8 cellular contexts compared by ENCODE assay signal in the genomic region with DNA sequence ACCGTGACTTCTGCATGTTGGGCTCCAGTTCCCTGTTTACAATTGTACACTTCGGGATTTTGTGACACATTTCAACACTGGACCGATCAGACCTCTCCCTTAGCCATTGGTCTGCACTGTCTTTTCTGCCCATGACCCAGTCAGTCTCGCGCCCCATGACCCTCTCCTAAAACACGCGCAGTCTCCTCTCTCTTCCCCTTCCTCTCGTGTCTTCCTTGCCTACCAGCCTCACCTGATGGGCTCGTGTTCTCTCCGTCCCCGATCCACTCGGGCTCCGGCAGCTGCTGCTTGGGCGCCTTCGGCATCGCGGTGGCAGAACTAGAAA. TPM values are rescaled to one million over a fixed set of nuclear protein-coding genes. Genes with fewer than 3 reads are reported as not detected.
DNase-seq lines count a peak whose midpoint lies in the region; ATAC-seq, FAIRE-seq and TF ChIP-seq lines count a peak whose summit lies in the region.

No MANE protein-coding gene starts in this region.

- intact Hi-C loops in A673 (cut with micrococcal nuclease; ENCODE audit: unreplicated experiment) (loop anchor here (1.0 kb wide), 1 partner anchor 13 kb away; the partner anchor contains the start of gene PRR3), adrenal gland (cut with DNase I) (no loop called here), testis (cut with DNase I; ENCODE audit: low total_unique reads) (no loop called here)

- H3K9me1 ChIP-seq in keratinocyte (ENCODE audit: control insufficient read depth, extremely low read depth, insufficient read depth, low read length): no peaks in the 10 kb centered on the region

- DNase-seq in A673 (ENCODE audit: low spot score) (no peak), adrenal gland (peak in 3 of 7 donors; percentile 48 to 62 (median 54)), keratinocyte (ENCODE audit: low read depth, low spot score) (no peak), testis (no peak), H54 (ENCODE audit: insufficient read length, low spot score) (no peak), NCI-H1436 (lab: John Stamatoyannopoulos, UW) (no peak)

- CTCF ChIA-PET in A673 (lab: Charles Lee): interaction anchor here (0.9 kb wide), 1 partner anchor 26 kb away, joined by 3 read pairs; no protein-coding TSS in a partner anchor

- no peak for TF ChIP-seq CTCF in A673 (conservative IDR thresholded peaks at IDR 0.05; ENCODE audit: low read depth, low read length)
- no peak for TF ChIP-seq CTCF in adrenal gland (IDR thresholded peaks at IDR 0.05)
- TF ChIP-seq CTCF in keratinocyte (optimal IDR thresholded peaks at IDR 0.05 in 1 of 3, IDR thresholded peaks at IDR 0.05 in 1 of 3, conservative IDR thresholded peaks at IDR 0.05 in 1 of 3; ENCODE audit: extremely low read depth in 1 of 3, insufficient read depth in 2 of 3, low read length in 3 of 3): no peak
- TF ChIP-seq CTCF in testis (IDR thresholded peaks at IDR 0.05): no peak

- peaks cover 14% of the 10 kb centered on the region for H4K20me1 ChIP-seq in keratinocyte (ENCODE audit: control insufficient read depth, extremely low read depth, insufficient read depth, low read length)

- POLR2A ChIA-PET in A673 (lab: Charles Lee; ENCODE audit: low non-redundant PET): interaction anchor here (0.5 to 1.1 kb wide), 2 partner anchors 26 to 150 kb away, joined by 4 to 11 read pairs; no protein-coding TSS in a partner anchor

- WGBS in adrenal gland, 4 donors: 0 to 1% (median 1%) methylated on average over 17 of the region's 17 CpGs
- WGBS in testis, 2 donors: 1% methylated on average over 17 of the region's 17 CpGs

- dilution Hi-C loops in keratinocyte (cut with MboI; ENCODE audit: extremely low pct_ligation_motif_present, low sequenced_read_pairs): no loop called here

- peaks cover 42% of the 10 kb centered on the region for H3K79me2 ChIP-seq in keratinocyte (ENCODE audit: control insufficient read depth, insufficient read depth, low read length)

- peaks cover 5% of the 10 kb centered on the region for H3K36me3 ChIP-seq in A673 (ENCODE audit: insufficient read depth, low read length, poor library complexity, severe bottlenecking)
- no peaks in the 10 kb centered on the region for H3K36me3 ChIP-seq in adrenal gland (replicated peaks in 1 of 2)
- H3K36me3 ChIP-seq in keratinocyte (ENCODE audit: control insufficient read depth in 2 of 2, extremely low read depth in 1 of 2, insufficient read depth in 2 of 2, low read length in 2 of 2): peaks cover 3 to 10% of the 10 kb centered on the region in 2 experiments
- no peaks in the 10 kb centered on the region for H3K36me3 ChIP-seq in testis (ENCODE audit: low read depth, missing control alignments)

- peak overlapping the region; percentile 65 for H3K4me3 ChIP-seq in A673 (ENCODE audit: low read depth, low read length, poor library complexity, severe bottlenecking)
- peak overlapping the region; percentile 9 to 85 (median 57) for H3K4me3 ChIP-seq in adrenal gland
- H3K4me3 ChIP-seq in keratinocyte (ENCODE audit: control insufficient read depth in 2 of 3, extremely low read depth in 1 of 3, insufficient read depth in 2 of 3, low read depth in 1 of 3, low read length in 3 of 3): peak overlapping the region; percentile 62 to 89 (median 87)
- H3K4me3 ChIP-seq in testis: peak overlapping the region; percentile 73 to 79

- FAIRE-seq in keratinocyte (lab: Jason Lieb, UNC) (no peak), H54 (lab: Jason Lieb, UNC) (no peak)

- H3K27me3 ChIP-seq in A673 (replicated peaks; ENCODE audit: insufficient read depth, low read depth, low read length, poor library complexity): no peaks in the 10 kb centered on the region
- no peaks in the 10 kb centered on the region for H3K27me3 ChIP-seq in adrenal gland
- H3K27me3 ChIP-seq in keratinocyte (ENCODE audit: control insufficient read depth, extremely low read depth, insufficient read depth, low read length): no peaks in the 10 kb centered on the region
- H3K27me3 ChIP-seq in testis: no peaks in the 10 kb centered on the region

- peak overlapping the region; percentile 80 for H3K4me2 ChIP-seq in keratinocyte (ENCODE audit: control insufficient read depth, extremely low read depth, insufficient read depth, low read depth, low read length)

- TSS peak; percentile 86 for BruUV-seq in A673 (replicated peaks; lab: Mats Ljungman, UMichigan)

- H3K9me3 ChIP-seq in A673 (ENCODE audit: low read depth, low read length, poor library complexity, severe bottlenecking) (no peaks in the 10 kb centered on the region), adrenal gland (replicated peaks in 1 of 3) (no peaks in the 10 kb centered on the region), keratinocyte (ENCODE audit: control insufficient read depth, low read depth, low read length) (no peaks in the 10 kb centered on the region), testis (no peaks in the 10 kb centered on the region)

- H2AFZ ChIP-seq in keratinocyte (ENCODE audit: control insufficient read depth, low read length): peak overlapping the region; percentile 99

- TF ChIP-seq POLR2A in adrenal gland (IDR thresholded peaks at IDR 0.05) (no peak), testis (IDR thresholded peaks at IDR 0.05) (no peak), H54 (IDR thresholded peaks at IDR 0.05; ENCODE audit: low read depth, low read length) (no peak)

- H3K27ac ChIP-seq in A673 (ENCODE audit: low read depth, low read length, poor library complexity, severe bottlenecking) (peak overlapping the region; percentile 88), adrenal gland (peak overlapping the region; percentile 73 to 96 (median 88)), keratinocyte (ENCODE audit: control insufficient read depth, insufficient read depth, low read length) (peak overlapping the region; percentile 97), testis (peak overlapping the region; percentile 14 to 90)

- peak; percentile 19 for ATAC-seq in GM19025 (IDR thresholded peaks at IDR 0.05; ENCODE audit: low read depth, unreplicated experiment)
- ATAC-seq in HG03378 (IDR thresholded peaks at IDR 0.05; ENCODE audit: unreplicated experiment): peak; percentile 31

- H3K9ac ChIP-seq in keratinocyte (ENCODE audit: control insufficient read depth, extremely low read depth, insufficient read depth, low read length): peak overlapping the region; percentile 98

- peaks cover 32% of the 10 kb centered on the region for H3K4me1 ChIP-seq in A673 (ENCODE audit: insufficient read depth, low read length, poor library complexity, severe bottlenecking)
- H3K4me1 ChIP-seq in adrenal gland (replicated peaks in 1 of 2): peaks cover 5 to 43% of the 10 kb centered on the region in 2 donors
- H3K4me1 ChIP-seq in keratinocyte (ENCODE audit: control insufficient read depth, extremely low read depth, insufficient read depth, low read length): peaks cover 19% of the 10 kb centered on the region
- H3K4me1 ChIP-seq in testis: peaks cover 18% of the 10 kb centered on the region

RNA-seq across cellular contexts. Expression of gene ABCF1, which starts 0.5 kb away (rescaled TPM):
- 109 and 119 TPM in 2 replicates for total RNA-seq in A673 (2021)
- 10 to 100 TPM; 24.6 to 53.1 (median 36.2) TPM for total RNA-seq in adrenal gland
- polyA plus RNA-seq in adrenal gland: 10 to 100 TPM; 18.7 to 75.2 (median 41.3) TPM
- 22.6 to 67.1 TPM (median 30.0 TPM) in 3 replicates for polyA plus RNA-seq in keratinocyte
- polyA plus RNA-seq in keratinocyte (2011; ENCODE audit: low read depth): 76.5 TPM
- polyA plus RNA-seq in keratinocyte (2011; cell fraction: cytosol; rRNA removed): 33.9 and 38.8 TPM in 2 replicates
- 64.3 and 73.5 TPM in 2 replicates for polyA plus RNA-seq in keratinocyte (2011; cell fraction: nucleus; rRNA removed)
- polyA plus RNA-seq in keratinocyte (2012; ENCODE audit: low replicate concordance): 47.7 and 85.8 TPM in 2 replicates
- 49.7 to 96.2 TPM (median 62.8 TPM) in 3 replicates for polyA minus RNA-seq in keratinocyte
- polyA minus RNA-seq in keratinocyte (2011; cell fraction: cytosol; rRNA and poly(A)+ RNA removed): 42.6 TPM
- 31.0 and 46.8 TPM in 2 replicates for polyA minus RNA-seq in keratinocyte (2011; cell fraction: nucleus; rRNA and poly(A)+ RNA removed)
- 10 to 100 TPM; 63.2 to 67.1 TPM for total RNA-seq in testis
- 104 TPM for polyA plus RNA-seq in testis (ENCODE audit: insufficient read depth, low read depth, low replicate concordance)

RNA-seq across cellular contexts. Expression of gene PRR3, which starts 13.6 kb away (rescaled TPM):
- total RNA-seq in A673 (2021) (49.9 and 53.0 TPM in 2 replicates), adrenal gland (10 to 100 TPM in 4 of 8 donors, 1 to 10 TPM in 4; 1.8 to 14.7 (median 9.7) TPM), testis (10 to 100 TPM; 11.2 to 22.9 TPM)
- polyA plus RNA-seq in adrenal gland (10 to 100 TPM; 20.3 to 25.5 (median 22.8) TPM), keratinocyte (5.4 to 6.4 TPM (median 6.1 TPM) in 3 replicates), testis (ENCODE audit: insufficient read depth, low read depth, low replicate concordance) (11.0 TPM)
- polyA plus RNA-seq in keratinocyte (2011; ENCODE audit: low read depth): 1.1 TPM
- 3.5 and 4.5 TPM in 2 replicates for polyA plus RNA-seq in keratinocyte (2011; cell fraction: cytosol; rRNA removed)
- polyA plus RNA-seq in keratinocyte (2011; cell fraction: nucleus; rRNA removed): 6.2 and 7.6 TPM in 2 replicates
- 3.2 and 3.7 TPM in 2 replicates for polyA plus RNA-seq in keratinocyte (2012; ENCODE audit: low replicate concordance)
- polyA minus RNA-seq in keratinocyte: 3.3 to 6.2 TPM (median 3.8 TPM) in 3 replicates
- 1.7 TPM for polyA minus RNA-seq in keratinocyte (2011; cell fraction: cytosol; rRNA and poly(A)+ RNA removed)
- 1.2 and 3.3 TPM in 2 replicates for polyA minus RNA-seq in keratinocyte (2011; cell fraction: nucleus; rRNA and poly(A)+ RNA removed)

RNA-seq across cellular contexts. Expression of gene GNL1, which starts 14.4 kb away (rescaled TPM):
- total RNA-seq in A673 (2021): 93.2 and 101 TPM in 2 replicates
- 10 to 100 TPM; 27.4 to 75.6 (median 57.7) TPM for total RNA-seq in adrenal gland
- polyA plus RNA-seq in adrenal gland: 10 to 100 TPM; 33.2 to 86.7 (median 72.5) TPM
- polyA plus RNA-seq in keratinocyte: 28.7 to 48.2 TPM (median 39.5 TPM) in 3 replicates
- polyA plus RNA-seq in keratinocyte (2011; ENCODE audit: low read depth): 18.9 TPM
- 26.5 and 27.8 TPM in 2 replicates for polyA plus RNA-seq in keratinocyte (2011; cell fraction: cytosol; rRNA removed)
- polyA plus RNA-seq in keratinocyte (2011; cell fraction: nucleus; rRNA removed): 42.7 and 54.1 TPM in 2 replicates
- polyA plus RNA-seq in keratinocyte (2012; ENCODE audit: low replicate concordance): 33.2 and 40.0 TPM in 2 replicates
- 31.7 to 47.3 TPM (median 36.9 TPM) in 3 replicates for polyA minus RNA-seq in keratinocyte
- 28.2 TPM for polyA minus RNA-seq in keratinocyte (2011; cell fraction: cytosol; rRNA and poly(A)+ RNA removed)
- 13.8 and 28.8 TPM in 2 replicates for polyA minus RNA-seq in keratinocyte (2011; cell fraction: nucleus; rRNA and poly(A)+ RNA removed)
- total RNA-seq in testis: 10 to 100 TPM; 68.7 to 72.8 TPM
- polyA plus RNA-seq in testis (ENCODE audit: insufficient read depth, low read depth, low replicate concordance): 205 TPM

RNA-seq across cellular contexts. Expression of gene PPP1R10, which starts 46.3 kb away (rescaled TPM):
- total RNA-seq in A673 (2021): 121 and 129 TPM in 2 replicates
- 100 to 1,000 TPM in 1 of 8 donors, 10 to 100 TPM in 7; 33.3 to 102 (median 72.0) TPM for total RNA-seq in adrenal gland
- polyA plus RNA-seq in adrenal gland: 10 to 100 TPM; 28.8 to 99.1 (median 61.1) TPM
- polyA plus RNA-seq in keratinocyte: 25.3 to 36.6 TPM (median 30.0 TPM) in 3 replicates
- 40.6 TPM for polyA plus RNA-seq in keratinocyte (2011; ENCODE audit: low read depth)
- 13.9 and 24.0 TPM in 2 replicates for polyA plus RNA-seq in keratinocyte (2011; cell fraction: cytosol; rRNA removed)
- polyA plus RNA-seq in keratinocyte (2011; cell fraction: nucleus; rRNA removed): 104 and 135 TPM in 2 replicates
- 25.5 and 44.1 TPM in 2 replicates for polyA plus RNA-seq in keratinocyte (2012; ENCODE audit: low replicate concordance)
- polyA minus RNA-seq in keratinocyte: 43.2 to 78.2 TPM (median 76.0 TPM) in 3 replicates
- polyA minus RNA-seq in keratinocyte (2011; cell fraction: cytosol; rRNA and poly(A)+ RNA removed): 21.7 TPM
- polyA minus RNA-seq in keratinocyte (2011; cell fraction: nucleus; rRNA and poly(A)+ RNA removed): 79.1 and 175 TPM in 2 replicates
- total RNA-seq in testis: 10 to 100 TPM; 50.8 to 72.7 TPM
- polyA plus RNA-seq in testis (ENCODE audit: insufficient read depth, low read depth, low replicate concordance): 47.4 TPM

RNA-seq across cellular contexts. Expression of gene MRPS18B, which starts 46.9 kb away (rescaled TPM):
- 70.3 and 70.4 TPM in 2 replicates for total RNA-seq in A673 (2021)
- 100 to 1,000 TPM in 1 of 8 donors, 10 to 100 TPM in 7; 51.0 to 105 (median 74.8) TPM for total RNA-seq in adrenal gland
- polyA plus RNA-seq in adrenal gland: 10 to 100 TPM; 43.0 to 90.5 (median 48.5) TPM
- 55.0 to 74.6 TPM (median 59.8 TPM) in 3 replicates for polyA plus RNA-seq in keratinocyte
- 35.4 TPM for polyA plus RNA-seq in keratinocyte (2011; ENCODE audit: low read depth)
- polyA plus RNA-seq in keratinocyte (2011; cell fraction: cytosol; rRNA removed): 53.6 and 56.9 TPM in 2 replicates
- polyA plus RNA-seq in keratinocyte (2011; cell fraction: nucleus; rRNA removed): 48.9 and 52.9 TPM in 2 replicates
- polyA plus RNA-seq in keratinocyte (2012; ENCODE audit: low replicate concordance): 44.2 and 47.0 TPM in 2 replicates
- polyA minus RNA-seq in keratinocyte: 37.1 to 54.6 TPM (median 42.7 TPM) in 3 replicates
- polyA minus RNA-seq in keratinocyte (2011; cell fraction: cytosol; rRNA and poly(A)+ RNA removed): 23.8 TPM
- polyA minus RNA-seq in keratinocyte (2011; cell fraction: nucleus; rRNA and poly(A)+ RNA removed): 18.6 and 29.6 TPM in 2 replicates
- 10 to 100 TPM; 36.1 to 49.5 TPM for total RNA-seq in testis
- 54.5 TPM for polyA plus RNA-seq in testis (ENCODE audit: insufficient read depth, low read depth, low replicate concordance)
